In the genomic region with DNA sequence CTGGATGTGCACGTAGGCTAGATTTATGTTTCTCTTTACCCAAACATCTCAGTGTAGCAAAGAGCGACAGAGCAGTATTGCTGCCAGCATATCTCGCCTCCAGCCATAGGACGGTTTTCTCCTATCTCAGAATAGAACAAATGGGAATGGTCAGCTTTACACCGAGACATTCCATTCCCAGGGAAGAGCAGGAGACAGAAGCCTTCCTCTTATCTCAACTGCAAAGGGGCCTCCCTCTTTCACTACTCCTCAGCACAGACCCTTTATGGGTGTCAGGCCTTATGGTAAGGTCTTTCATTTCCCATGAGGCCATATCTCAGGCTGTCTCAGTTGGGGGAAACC, we compare ENCODE assay signal across 1 cellular context.
TF ChIP-seq lines count a peak whose summit lies in the region.

No MANE protein-coding gene starts in this region.

TF ChIP-seq in endothelial cell of umbilical vein, 7 proteins besides CTCF, POLR2A, EP300 and RAD21:
- TF ChIP-seq, protein P1, sequence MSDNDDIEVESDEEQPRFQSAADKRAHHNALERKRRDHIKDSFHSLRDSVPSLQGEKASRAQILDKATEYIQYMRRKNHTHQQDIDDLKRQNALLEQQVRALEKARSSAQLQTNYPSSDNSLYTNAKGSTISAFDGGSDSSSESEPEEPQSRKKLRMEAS (IDR thresholded peaks at IDR 0.05; ENCODE audit: insufficient read depth, insufficient read length), result no peak
- TF ChIP-seq POLR2AphosphoS5 (IDR thresholded peaks at IDR 0.05; ENCODE audit: insufficient read depth, low read depth, low read length) (no peak), JUN (IDR thresholded peaks at IDR 0.05; ENCODE audit: borderline replicate concordance, insufficient read depth, insufficient read length, low read depth) (no peak), EZH2 (IDR thresholded peaks at IDR 0.05; ENCODE audit: borderline replicate concordance, low read depth, low read length, severe bottlenecking) (no peak), FOS (IDR thresholded peaks at IDR 0.05; ENCODE audit: borderline replicate concordance, insufficient read depth, low read length) (no peak), GATA2 (IDR thresholded peaks at IDR 0.05; ENCODE audit: insufficient read depth, insufficient read length, low read depth, low read length) (no peak), MYC (IDR thresholded peaks at IDR 0.05; ENCODE audit: low read depth, low read length) (no peak)
